Comparison of ENCODE assay signal across 18 cellular contexts in the genomic region with DNA sequence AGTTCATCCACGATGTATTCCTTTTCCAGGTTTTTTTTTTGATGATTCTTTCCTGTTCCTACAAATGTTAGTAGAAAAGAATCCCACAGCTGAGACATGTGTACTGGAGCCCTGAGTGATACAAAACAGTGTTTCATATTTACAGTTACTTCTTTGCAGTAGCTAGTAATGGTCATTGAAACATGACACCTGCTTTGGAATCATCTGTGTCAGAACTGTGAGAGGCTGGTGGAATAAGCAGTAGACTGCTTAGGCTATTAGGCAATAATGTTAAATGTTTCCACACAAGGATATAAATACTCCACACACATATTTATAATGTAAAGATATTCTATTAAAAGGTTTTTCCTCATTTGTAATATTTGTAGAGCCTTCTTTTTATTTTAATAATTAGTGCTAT.
DNase-seq lines count a peak whose midpoint lies in the region; ATAC-seq and TF ChIP-seq lines count a peak whose summit lies in the region.
"Had no signal": no experiment of that assay in that cellular context is flagged by ENCODE, and none has a peak within 500 bp of the region (broad histone marks: within the 10 kb centered on the region; RNA-seq: fewer than 3 reads in every experiment).

No MANE protein-coding gene starts in this region.

- H2BK5ac ChIP-seq in IMR-90 (ENCODE audit: low read depth, low read length, poor library complexity, severe bottlenecking), result no peak overlapping the region

- H3K56ac ChIP-seq in IMR-90 (ENCODE audit: extremely low read depth, insufficient read depth, low read length), result no peak overlapping the region

- no peak overlapping the region for H4K5ac ChIP-seq in IMR-90 (ENCODE audit: low read depth, low read length)

- H3K27me3 ChIP-seq in AG04450 (ENCODE audit: control insufficient read depth, insufficient read depth, low read length) (no peaks in the 10 kb centered on the region), IMR-90 (ENCODE audit: control insufficient read depth, insufficient read depth, low read length) (no peaks in the 10 kb centered on the region)
- H3K27me3 ChIP-seq: right lobe of liver had no signal

- no peak overlapping the region for H2BK120ac ChIP-seq in IMR-90 (ENCODE audit: low read depth, low read length)

- H3K9ac ChIP-seq in IMR-90 (ENCODE audit: low read depth, low read length), result no peak overlapping the region

- H3K36me3 ChIP-seq in IMR-90 (ENCODE audit: control insufficient read depth, insufficient read depth, low read length), result no peaks in the 10 kb centered on the region
- H3K36me3 ChIP-seq: right lobe of liver had no signal

- no peak for TF ChIP-seq POLR2A in IMR-90 (IDR thresholded peaks at IDR 0.05; ENCODE audit: low read depth, low read length)

- no peaks in the 10 kb centered on the region for H3K9me3 ChIP-seq in AG04450 (ENCODE audit: control insufficient read depth, insufficient read depth, low read length)
- H3K9me3 ChIP-seq in IMR-90 (ENCODE audit: control insufficient read depth, insufficient read depth, low read length), result no peaks in the 10 kb centered on the region
- H3K9me3 ChIP-seq: right lobe of liver had no signal

- BruUV-seq in IMR-90 (replicated peaks; lab: Mats Ljungman, UMichigan), result no TSS peak

- H2BK15ac ChIP-seq in IMR-90 (ENCODE audit: low read depth, low read length), result no peak overlapping the region

- in situ Hi-C loops in IMR-90 (cut with MboI; ENCODE audit: low sequenced_read_pairs), result loop anchor here (25.0 kb wide), 3 partner anchors 624 to 1049 kb away; no protein-coding TSS in a partner anchor

- TF ChIP-seq CTCF in AG04450 (IDR thresholded peaks at IDR 0.05; ENCODE audit: low read depth, low read length), result no peak
- no peak for TF ChIP-seq CTCF in IMR-90 (conservative IDR thresholded peaks at IDR 0.05; ENCODE audit: low read depth, low read length)
- no peak for TF ChIP-seq CTCF in fibroblast of mammary gland (conservative IDR thresholded peaks at IDR 0.05; ENCODE audit: control insufficient read depth, insufficient read depth, low read depth, low read length)

- no peaks in the 10 kb centered on the region for H4K20me1 ChIP-seq in IMR-90 (ENCODE audit: insufficient read depth, low read length)

- no peaks in the 10 kb centered on the region for H3K4me1 ChIP-seq in IMR-90 (ENCODE audit: control insufficient read depth, insufficient read depth, low read length)

- no peak overlapping the region for H3K18ac ChIP-seq in IMR-90 (ENCODE audit: low read depth, low read length)

- H3K4me2 ChIP-seq in IMR-90 (ENCODE audit: low read depth, low read length), result no peak overlapping the region

- H3K14ac ChIP-seq in IMR-90 (replicated peaks; ENCODE audit: low read depth, low read length), result no peak overlapping the region

- POLR2A ChIA-PET in AG04450 (lab: Yijun Ruan, JAX) (no interaction called here), IMR-90 (lab: Charles Lee; ENCODE audit: unreplicated experiment) (no interaction called here)

- H3K27ac ChIP-seq in AG04450 (ENCODE audit: low read depth, low read length) (no peak overlapping the region), IMR-90 (ENCODE audit: insufficient read depth, low read length) (no peak overlapping the region)
- H3K27ac ChIP-seq: right lobe of liver had no signal

- H2AFZ ChIP-seq in IMR-90 (replicated peaks; ENCODE audit: low read length, poor library complexity), result no peak overlapping the region

- WGBS in IMR-90 (ENCODE audit: extremely low coverage in 2 of 2, insufficient read length in 1 of 2), 2 experiments, result no CpG with 5 or more reads among the region's 1 CpG

- TF ChIP-seq RAD21 in IMR-90 (IDR thresholded peaks at IDR 0.05; ENCODE audit: low read length), result no peak

- H4K8ac ChIP-seq in IMR-90 (ENCODE audit: low read depth in 2 of 2, low read length in 2 of 2), result no peak overlapping the region

- dilution Hi-C loops in IMR-90 (cut with HindIII; ENCODE audit: low sequenced_read_pairs, unreplicated experiment), result no loop called here

- no peak overlapping the region for H2AK5ac ChIP-seq in IMR-90 (ENCODE audit: low read depth, low read length)

- no peak overlapping the region for H4K91ac ChIP-seq in IMR-90 (ENCODE audit: insufficient read depth, low read depth, low read length)

- ATAC-seq in IMR-90 (ENCODE audit: low read depth), result no peak
- ATAC-seq in HG03139 (IDR thresholded peaks at IDR 0.05; ENCODE audit: unreplicated experiment), result no peak
- ATAC-seq: CD8-positive, alpha-beta T cell; left ventricle myocardium superior had no signal

- no peak overlapping the region for H2BK20ac ChIP-seq in IMR-90 (ENCODE audit: low read depth, low read length)

- H2AK9ac ChIP-seq in IMR-90 (replicated peaks; ENCODE audit: low read depth, low read length, poor library complexity), result no peak overlapping the region

- H3K9me1 ChIP-seq in IMR-90 (ENCODE audit: insufficient read depth, low read length), result no peaks in the 10 kb centered on the region

- CTCF ChIA-PET in AG04450 (lab: Charles Lee) (no interaction called here), IMR-90 (lab: Yijun Ruan, JAX) (no interaction called here)

- peak; percentile 6 for DNase-seq in AG04450 (ENCODE audit: low read depth, low spot score)
- peak; percentile 7 for DNase-seq in IMR-90
- peak; percentile 30 for DNase-seq in SHP77 treated with DMSO at 0.1 percent for 48 hours (lab: John Stamatoyannopoulos, UW)
- peak; percentile 54 for DNase-seq in fibroblast of mammary gland (ENCODE audit: low read depth)
- DNase-seq in SIG-M5 treated with dmso at 0.1 percent for 504 hours (lab: John Stamatoyannopoulos, UW; ENCODE audit: unreplicated experiment), result no peak
- no peak for DNase-seq in GOT3 (lab: John Stamatoyannopoulos, UW)
- no peak for DNase-seq in NCI-H2081 treated with DMSO at 0.1 percent for 48 hours (lab: John Stamatoyannopoulos, UW)
- DNase-seq: activated CD4-positive, alpha-beta T cell treated with anti-CD3 and anti-CD28 coated beads for 4 hours; activated CD8-positive, alpha-beta memory T cell treated with anti-CD3 and anti-CD28 coated beads, Interleukin-2, amount 50 U/mL, for 4 hours; activated gamma-delta T cell; CD8-positive, alpha-beta T cell; KG1; left ventricle myocardium superior; NCI-H1436; NCI-H226; right lobe of liver; stimulated activated CD4-positive, alpha-beta T cell treated with anti-CD3 and anti-CD28 coated beads, Interleukin-2, amount 100 ng/mL, for 48 hours had no signal

- H3K4ac ChIP-seq in IMR-90 (ENCODE audit: low read depth, low read length), result no peak overlapping the region

- no peak overlapping the region for H3K4me3 ChIP-seq in AG04450 (ENCODE audit: low read depth, low read length)
- no peak overlapping the region for H3K4me3 ChIP-seq in IMR-90 (ENCODE audit: insufficient read depth, low read depth, low read length)
- no peak overlapping the region for H3K4me3 ChIP-seq in fibroblast of mammary gland (ENCODE audit: control insufficient read depth, low read depth, low read length)
- H3K4me3 ChIP-seq: right lobe of liver had no signal

- intact Hi-C loops in IMR-90 (cut with micrococcal nuclease), result no loop called here

- H3K79me1 ChIP-seq in IMR-90 (ENCODE audit: low read depth in 1 of 2, low read length in 2 of 2), result no peaks in the 10 kb centered on the region

- H3K23ac ChIP-seq in IMR-90 (ENCODE audit: low read depth, low read length), result no peak overlapping the region

TF ChIP-seq in IMR-90, 13 proteins besides CTCF, POLR2A, EP300 and RAD21:
- TF ChIP-seq RFX5 (IDR thresholded peaks at IDR 0.05; ENCODE audit: low read depth, low read length) (no peak), MAFK (IDR thresholded peaks at IDR 0.05; ENCODE audit: low read depth, low read length) (no peak), BHLHE40 (IDR thresholded peaks at IDR 0.05; ENCODE audit: low read depth, low read length) (no peak), RCOR1 (IDR thresholded peaks at IDR 0.05; ENCODE audit: insufficient replicate concordance, low read length) (no peak), FOS (IDR thresholded peaks at IDR 0.05; ENCODE audit: low read depth, low read length) (no peak), SMC3 (IDR thresholded peaks at IDR 0.05; ENCODE audit: low read depth, low read length) (no peak), CEBPB (IDR thresholded peaks at IDR 0.05; ENCODE audit: low read depth, low read length) (0 out of 2 replicates have a peak, but pooled peaks have one; percentile 3)
- TF ChIP-seq, protein P1, sequence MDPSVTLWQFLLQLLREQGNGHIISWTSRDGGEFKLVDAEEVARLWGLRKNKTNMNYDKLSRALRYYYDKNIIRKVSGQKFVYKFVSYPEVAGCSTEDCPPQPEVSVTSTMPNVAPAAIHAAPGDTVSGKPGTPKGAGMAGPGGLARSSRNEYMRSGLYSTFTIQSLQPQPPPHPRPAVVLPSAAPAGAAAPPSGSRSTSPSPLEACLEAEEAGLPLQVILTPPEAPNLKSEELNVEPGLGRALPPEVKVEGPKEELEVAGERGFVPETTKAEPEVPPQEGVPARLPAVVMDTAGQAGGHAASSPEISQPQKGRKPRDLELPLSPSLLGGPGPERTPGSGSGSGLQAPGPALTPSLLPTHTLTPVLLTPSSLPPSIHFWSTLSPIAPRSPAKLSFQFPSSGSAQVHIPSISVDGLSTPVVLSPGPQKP (IDR thresholded peaks at IDR 0.05; ENCODE audit: borderline replicate concordance, low read depth, low read length), result no peak
- TF ChIP-seq, protein P2, sequence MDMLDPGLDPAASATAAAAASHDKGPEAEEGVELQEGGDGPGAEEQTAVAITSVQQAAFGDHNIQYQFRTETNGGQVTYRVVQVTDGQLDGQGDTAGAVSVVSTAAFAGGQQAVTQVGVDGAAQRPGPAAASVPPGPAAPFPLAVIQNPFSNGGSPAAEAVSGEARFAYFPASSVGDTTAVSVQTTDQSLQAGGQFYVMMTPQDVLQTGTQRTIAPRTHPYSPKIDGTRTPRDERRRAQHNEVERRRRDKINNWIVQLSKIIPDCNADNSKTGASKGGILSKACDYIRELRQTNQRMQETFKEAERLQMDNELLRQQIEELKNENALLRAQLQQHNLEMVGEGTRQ (IDR thresholded peaks at IDR 0.05; ENCODE audit: low read depth, low read length), result no peak

Comparison
In these comparisons a context has a peak if more than half of its experiments do, and no peak if none do; other contexts are left out.
1. DNase-seq: peak in AG04450 (single experiment), IMR-90 (single experiment), SHP77 treated with DMSO at 0.1 percent for 48 hours (single experiment) and fibroblast of mammary gland (single experiment); none in SIG-M5 treated with dmso at 0.1 percent for 504 hours (single experiment), GOT3 (single experiment) and NCI-H2081 treated with DMSO at 0.1 percent for 48 hours (single experiment).